Comparison of ENCODE assay signal across 8 cellular contexts in genomic region chr7:51162724-51163329, GRCh38.
A peak's percentile ranks its signal among the peaks of the same experiment; 100 is the strongest.
DNase-seq lines count a peak whose midpoint lies in the region; ATAC-seq and TF ChIP-seq lines count a peak whose summit lies in the region.

No MANE protein-coding gene starts in this region.

- no peak overlapping the region for H3K27ac ChIP-seq in thyroid gland

- peaks cover 18% of the 10 kb centered on the region for H3K27me3 Mint-ChIP-seq in activated T-cell treated with anti-CD3 and anti-CD28 coated beads, Interleukin-2, amount 50 U/mL, for 4 hours (ENCODE audit: low read depth)

- DNase-seq in EL (peak; percentile 82), OCI-M1 (lab: John Stamatoyannopoulos, UW) (peak; percentile 71), fibroblast of peridontal ligament (ENCODE audit: extremely low read depth) (peak; percentile 75), nucleus accumbens (lab: John Stamatoyannopoulos, UW) (peak in 54 of 56 donors; percentile 9 to 94 (median 76)), thyroid gland (peak; percentile 80 to 86)
- peak; percentile 86 for DNase-seq in Jurkat, Clone E6-1 (ENCODE audit: low read depth, low spot score)
- DNase-seq in activated T-cell treated with anti-CD3 and anti-CD28 coated beads, Interleukin-2, amount 50 U/mL, for 4 hours, result peak; percentile 54

- H3K4me3 Mint-ChIP-seq in activated T-cell treated with anti-CD3 and anti-CD28 coated beads, Interleukin-2, amount 50 U/mL, for 4 hours, result no peak overlapping the region

- H3K9me3 ChIP-seq in thyroid gland, result no peaks in the 10 kb centered on the region

- intact Hi-C loops in thyroid gland (cut with DNase I), result loop anchor here (5.0 kb wide), 1 partner anchor 204 kb away; no protein-coding TSS in a partner anchor

- peak in 5 of 6 experiments; percentile 65 to 92 (median 78) for TF ChIP-seq CTCF in thyroid gland (IDR thresholded peaks at IDR 0.05)

- no peak for TF ChIP-seq POLR2A in thyroid gland (IDR thresholded peaks at IDR 0.05)

- H3K4me3 ChIP-seq in Jurkat, Clone E6-1 (ENCODE audit: low read length), result no peak overlapping the region
- no peak overlapping the region for H3K4me3 ChIP-seq in thyroid gland (replicated peaks in 1 of 3)

- peak; percentile 92 for ATAC-seq in GM21737 (IDR thresholded peaks at IDR 0.05; ENCODE audit: unreplicated experiment)
- ATAC-seq in activated T-cell treated with anti-CD3 and anti-CD28 coated beads, Interleukin-2, amount 50 U/mL, for 4 hours, result peak; percentile 84 to 92

- peaks cover 4% of the 10 kb centered on the region for H3K4me1 Mint-ChIP-seq in activated T-cell treated with anti-CD3 and anti-CD28 coated beads, Interleukin-2, amount 50 U/mL, for 4 hours (ENCODE audit: low read depth)

- no peaks in the 10 kb centered on the region for H3K4me1 ChIP-seq in thyroid gland

- H3K36me3 Mint-ChIP-seq in activated T-cell treated with anti-CD3 and anti-CD28 coated beads, Interleukin-2, amount 50 U/mL, for 4 hours (ENCODE audit: insufficient read depth), result no peaks in the 10 kb centered on the region

- WGBS in thyroid gland, 2 donors, result 24 to 27% methylated on average over 9 of the region's 9 CpGs

- no peaks in the 10 kb centered on the region for H3K9me3 Mint-ChIP-seq in activated T-cell treated with anti-CD3 and anti-CD28 coated beads, Interleukin-2, amount 50 U/mL, for 4 hours

- no peaks in the 10 kb centered on the region for H3K27me3 ChIP-seq in thyroid gland

- no peaks in the 10 kb centered on the region for H3K36me3 ChIP-seq in thyroid gland
